19 cellular contexts compared by ENCODE assay signal in genomic region chr10:124364674-124365073, GRCh38.
"Had no signal": no experiment of that assay in that cellular context is flagged by ENCODE, and none has a peak within 500 bp of the region (broad histone marks: within the 10 kb centered on the region; RNA-seq: fewer than 3 reads in every experiment).

No MANE protein-coding gene starts in this region.

- H3K36me3 Mint-ChIP-seq: activated naive CD4-positive, alpha-beta T cell treated with anti-CD3 and anti-CD28 coated beads, Interleukin-2, amount 50 U/mL, for 24 hours; natural killer cell had no signal

- H3K27ac ChIP-seq: ascending aorta, breast epithelium, lower lobe of right lung, neutrophil, sigmoid colon, thoracic aorta, upper lobe of right lung, WERI-Rb-1 had no signal

- ATAC-seq: lower lobe of right lung; natural killer cell; stimulated activated naive B cell treated with anti-CD40 and anti-IgM and Interleukin-4, amounts not matched to agents 10 μg/mL and 1 μg/mL and 100 μg/mL, for 72 hours; upper lobe of right lung had no signal

- H3K27me3 Mint-ChIP-seq: activated naive CD4-positive, alpha-beta T cell treated with anti-CD3 and anti-CD28 coated beads, Interleukin-2, amount 50 U/mL, for 24 hours had no signal

- H3K4me3 Mint-ChIP-seq: activated naive CD4-positive, alpha-beta T cell treated with anti-CD3 and anti-CD28 coated beads, Interleukin-2, amount 50 U/mL, for 24 hours; natural killer cell; stimulated activated naive B cell treated with anti-CD40 and anti-IgM and Interleukin-4, amounts not matched to agents 10 μg/mL and 1 μg/mL and 100 μg/mL, for 72 hours had no signal

- H3K4me3 ChIP-seq: ascending aorta, breast epithelium, lower lobe of right lung, sigmoid colon, thoracic aorta, upper lobe of right lung had no signal

- H3K36me3 ChIP-seq: ascending aorta, breast epithelium, lower lobe of right lung, neutrophil, sigmoid colon, thoracic aorta, upper lobe of right lung, WERI-Rb-1 had no signal

- H3K4me1 Mint-ChIP-seq: activated naive CD4-positive, alpha-beta T cell treated with anti-CD3 and anti-CD28 coated beads, Interleukin-2, amount 50 U/mL, for 24 hours; natural killer cell had no signal

- H3K9me3 ChIP-seq: neutrophil had no signal

- H3K4me1 ChIP-seq: ascending aorta, breast epithelium, lower lobe of right lung, sigmoid colon, upper lobe of right lung had no signal

- H3K9me3 Mint-ChIP-seq: natural killer cell had no signal

- DNase-seq: activated CD4-positive, alpha-beta T cell treated with anti-CD3 and anti-CD28 coated beads, Interleukin-2, amount 50 U/mL, for 48 hours; activated gamma-delta T cell; cortex of kidney; erythroblast; foreskin melanocyte; glutamatergic neuron; hippocampal formation; islet precursor cell; lower lobe of right lung; natural killer cell; sigmoid colon; stimulated activated naive B cell treated with anti-CD40 and anti-IgM and Interleukin-4, amounts not matched to agents 10 μg/mL and 1 μg/mL and 100 μg/mL, for 72 hours; upper lobe of right lung; WERI-Rb-1 had no signal

- H3K27ac Mint-ChIP-seq: activated naive CD4-positive, alpha-beta T cell treated with anti-CD3 and anti-CD28 coated beads, Interleukin-2, amount 50 U/mL, for 24 hours; natural killer cell; stimulated activated naive B cell treated with anti-CD40 and anti-IgM and Interleukin-4, amounts not matched to agents 10 μg/mL and 1 μg/mL and 100 μg/mL, for 72 hours had no signal

- H3K27me3 ChIP-seq: ascending aorta, breast epithelium, sigmoid colon, upper lobe of right lung had no signal
